22 cellular contexts compared by ENCODE assay signal in the genomic region with DNA sequence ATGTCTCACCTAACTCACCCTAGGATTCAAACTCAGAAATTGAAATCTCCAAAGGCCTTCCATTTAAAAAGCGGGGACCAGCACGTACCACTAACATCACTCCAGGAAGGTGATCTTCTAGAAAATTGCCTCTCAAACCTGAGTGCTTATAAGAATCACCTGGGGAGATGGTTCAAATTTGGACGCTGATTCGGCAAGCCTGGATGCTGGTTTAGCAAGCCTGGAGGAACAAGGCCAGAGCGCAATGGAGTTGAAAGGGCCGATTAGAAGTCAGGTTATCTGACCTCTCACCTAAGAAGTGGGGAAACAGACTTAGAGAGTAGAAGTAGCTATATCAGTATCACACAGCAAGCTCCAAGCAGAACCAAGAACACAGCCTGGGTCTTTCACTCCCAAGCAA.
DNase-seq lines count a peak whose midpoint lies in the region; ATAC-seq, FAIRE-seq and TF ChIP-seq lines count a peak whose summit lies in the region.
"Had no signal": no experiment of that assay in that cellular context is flagged by ENCODE, and none has a peak within 500 bp of the region (broad histone marks: within the 10 kb centered on the region; RNA-seq: fewer than 3 reads in every experiment).

No MANE protein-coding gene starts in this region.

- intact Hi-C loops in psoas muscle (cut with DNase I) = no loop called here
- intact Hi-C loops in activated T-helper 2 cell treated with anti-CD3 and anti-CD28 coated beads, Interferon-gamma antibody, Interleukin-2, Interleukin-4, amounts not matched to agents 10 μg/mL and 5 μg/mL and 100 μg/mL, durations not matched to agents 14 hours and 24 hours and 36 hours (cut with micrococcal nuclease) = no loop called here

- H3K27me3 ChIP-seq in GM23248 (replicated peaks; ENCODE audit: insufficient read depth) = no peaks in the 10 kb centered on the region
- no peaks in the 10 kb centered on the region for H3K27me3 ChIP-seq in fibroblast of lung (ENCODE audit: control insufficient read depth, insufficient read depth, low read length)
- H3K27me3 ChIP-seq in psoas muscle (ENCODE audit: insufficient read depth in 3 of 3, low read length in 2 of 3) = no peaks in the 10 kb centered on the region
- no peaks in the 10 kb centered on the region for H3K27me3 ChIP-seq in thoracic aorta (replicated peaks; ENCODE audit: insufficient read depth)
- H3K27me3 ChIP-seq: BLaER1 had no signal

- H3K4me2 ChIP-seq in GM23248 (ENCODE audit: unreplicated experiment) (peak overlapping the region; percentile 24), fibroblast of lung (ENCODE audit: extremely low read depth, insufficient read depth, low read length) (no peak overlapping the region)
- H3K4me2 ChIP-seq: BLaER1 had no signal

- no peak overlapping the region for H3K27ac Mint-ChIP-seq in activated T-helper 2 cell treated with anti-CD3 and anti-CD28 coated beads, Interferon-gamma antibody, Interleukin-2, Interleukin-4, amounts not matched to agents 10 μg/mL and 5 μg/mL and 100 μg/mL, durations not matched to agents 14 hours and 24 hours and 36 hours
- H3K27ac Mint-ChIP-seq: CD4-positive, alpha-beta memory T cell had no signal

- H3K27ac ChIP-seq in GM23248 (peak overlapping the region; percentile 36), fibroblast of lung (ENCODE audit: insufficient read depth, low read length) (peak overlapping the region; percentile 76), psoas muscle (peak overlapping the region; percentile 64), thoracic aorta (peak overlapping the region; percentile 46 to 61)
- H3K27ac ChIP-seq: BLaER1 had no signal

- no peak for ATAC-seq in psoas muscle
- no peak for ATAC-seq in thoracic aorta (ENCODE audit: insufficient number of reproducible peaks, low FRiP score, low read depth)
- ATAC-seq: PC-3 had no signal

- no peak for TF ChIP-seq POLR2A in H54 (IDR thresholded peaks at IDR 0.05; ENCODE audit: low read depth, low read length)

- H3K9me3 ChIP-seq in GM23248 (ENCODE audit: low read depth) (no peaks in the 10 kb centered on the region), fibroblast of lung (ENCODE audit: control insufficient read depth, insufficient read depth, low read depth, low read length) (no peaks in the 10 kb centered on the region), psoas muscle (no peaks in the 10 kb centered on the region), thoracic aorta (no peaks in the 10 kb centered on the region)
- H3K9me3 ChIP-seq: BLaER1 had no signal

- peaks cover 9% of the 10 kb centered on the region; the same call in 1 of the 2 replicates for H3K36me3 ChIP-seq in GM23248 (ENCODE audit: low read depth)
- H3K36me3 ChIP-seq in fibroblast of lung (ENCODE audit: control insufficient read depth, insufficient read depth, low read length) = no peaks in the 10 kb centered on the region
- peaks cover 0 to 5% of the 10 kb centered on the region in 2 donors for H3K36me3 ChIP-seq in psoas muscle (ENCODE audit: insufficient read depth in 1 of 2, low read depth in 1 of 2)
- peaks cover 23% of the 10 kb centered on the region for H3K36me3 ChIP-seq in thoracic aorta
- H3K36me3 ChIP-seq: BLaER1 had no signal

- TF ChIP-seq CTCF in fibroblast of lung (conservative IDR thresholded peaks at IDR 0.05 in 1 of 2, IDR thresholded peaks at IDR 0.05 in 1 of 2; ENCODE audit: low read depth in 1 of 2, low read length in 2 of 2) (no peak), psoas muscle (IDR thresholded peaks at IDR 0.05) (no peak), thoracic aorta (IDR thresholded peaks at IDR 0.05) (no peak)

- H3K27me3 Mint-ChIP-seq in activated T-helper 2 cell treated with anti-CD3 and anti-CD28 coated beads, Interferon-gamma antibody, Interleukin-2, Interleukin-4, amounts not matched to agents 10 μg/mL and 5 μg/mL and 100 μg/mL, durations not matched to agents 14 hours and 24 hours and 36 hours (ENCODE audit: low read depth) = no peaks in the 10 kb centered on the region
- H3K27me3 Mint-ChIP-seq: CD4-positive, alpha-beta memory T cell had no signal

- no peaks in the 10 kb centered on the region for H3K9me3 Mint-ChIP-seq in activated T-helper 2 cell treated with anti-CD3 and anti-CD28 coated beads, Interferon-gamma antibody, Interleukin-2, Interleukin-4, amounts not matched to agents 10 μg/mL and 5 μg/mL and 100 μg/mL, durations not matched to agents 14 hours and 24 hours and 36 hours

- 0 out of 2 replicates have a peak, but pooled peaks cover 3% of the 10 kb centered on the region for H3K9me2 ChIP-seq in GM23248 (ENCODE audit: insufficient read depth)

- 96% methylated on average over 6 of the region's 6 CpGs for WGBS in GM23248 (ENCODE audit: low coverage in 1 of 2, low lambda C conversion rate in 2 of 2, missing lambda C conversion rate in 2 of 2), 2 experiments
- WGBS in psoas muscle, 3 donors = 52 to 69% (median 63%) methylated on average over 6 of the region's 6 CpGs

- FAIRE-seq in H54 (lab: Jason Lieb, UNC) = no peak
- FAIRE-seq: GM12891, GM19239 had no signal

- peaks cover 4% of the 10 kb centered on the region for H3K4me1 Mint-ChIP-seq in activated T-helper 2 cell treated with anti-CD3 and anti-CD28 coated beads, Interferon-gamma antibody, Interleukin-2, Interleukin-4, amounts not matched to agents 10 μg/mL and 5 μg/mL and 100 μg/mL, durations not matched to agents 14 hours and 24 hours and 36 hours (ENCODE audit: low read depth)

- no peak overlapping the region for H2AFZ ChIP-seq in GM23248
- H2AFZ ChIP-seq in fibroblast of lung (ENCODE audit: low read length) = no peak overlapping the region

- H3K4me3 ChIP-seq in GM23248 = no peak overlapping the region
- H3K4me3 ChIP-seq in fibroblast of lung (replicated peaks in 1 of 4; ENCODE audit: control extremely low read depth in 1 of 4, insufficient read depth in 1 of 4, low read depth in 3 of 4, low read length in 4 of 4) = no peak overlapping the region
- no peak overlapping the region for H3K4me3 ChIP-seq in psoas muscle
- H3K4me3 ChIP-seq in thoracic aorta = no peak overlapping the region
- H3K4me3 ChIP-seq: BLaER1 had no signal

- H3K9ac ChIP-seq in GM23248 (no peak overlapping the region), fibroblast of lung (ENCODE audit: insufficient read depth, low read length) (no peak overlapping the region)
- H3K9ac ChIP-seq: BLaER1 had no signal

- H3F3A ChIP-seq in GM23248 (ENCODE audit: insufficient read depth) = peaks cover 47% of the 10 kb centered on the region

- no peaks in the 10 kb centered on the region for H3K36me3 Mint-ChIP-seq in activated T-helper 2 cell treated with anti-CD3 and anti-CD28 coated beads, Interferon-gamma antibody, Interleukin-2, Interleukin-4, amounts not matched to agents 10 μg/mL and 5 μg/mL and 100 μg/mL, durations not matched to agents 14 hours and 24 hours and 36 hours (ENCODE audit: low read depth)
- H3K36me3 Mint-ChIP-seq: CD4-positive, alpha-beta memory T cell had no signal

- no peak overlapping the region for H3K4me3 Mint-ChIP-seq in activated T-helper 2 cell treated with anti-CD3 and anti-CD28 coated beads, Interferon-gamma antibody, Interleukin-2, Interleukin-4, amounts not matched to agents 10 μg/mL and 5 μg/mL and 100 μg/mL, durations not matched to agents 14 hours and 24 hours and 36 hours (ENCODE audit: low read depth)
- H3K4me3 Mint-ChIP-seq: CD4-positive, alpha-beta memory T cell had no signal

- DNase-seq in GM23248 = no peak
- DNase-seq in fibroblast of lung (ENCODE audit: low read depth in 2 of 2) = no peak
- DNase-seq in psoas muscle = no peak
- no peak for DNase-seq in thoracic aorta (ENCODE audit: low spot score)
- no peak for DNase-seq in medulla oblongata (ENCODE audit: extremely low spot score)
- DNase-seq in activated T-helper 2 cell treated with anti-CD3 and anti-CD28 coated beads, Interferon-gamma antibody, Interleukin-2, Interleukin-4, amounts not matched to agents 10 μg/mL and 5 μg/mL and 100 μg/mL, durations not matched to agents 14 hours and 24 hours and 36 hours (ENCODE audit: low spot score) = no peak
- no peak for DNase-seq in H54 (ENCODE audit: insufficient read length, low spot score)
- no peak for DNase-seq in NCI-H446 (lab: John Stamatoyannopoulos, UW)
- DNase-seq: Calu3; CD4-positive, alpha-beta memory T cell; DMS53; NCI-H1105; NCI-H187; NCI-H2107; NCI-H524; NCI-H82; RPMI8226; SHP77 treated with DMSO at 0.1 percent for 48 hours had no signal

- H3K4me1 ChIP-seq in GM23248 (ENCODE audit: insufficient read depth) = peaks cover 34% of the 10 kb centered on the region
- H3K4me1 ChIP-seq in fibroblast of lung (ENCODE audit: control insufficient read depth, extremely low read depth, insufficient read depth, low read length) = peaks cover 22% of the 10 kb centered on the region
- peaks cover 43% of the 10 kb centered on the region for H3K4me1 ChIP-seq in psoas muscle
- H3K4me1 ChIP-seq in thoracic aorta (ENCODE audit: control insufficient read depth in 1 of 2, low read depth in 2 of 2) = peaks cover 16 to 52% of the 10 kb centered on the region in 2 donors

- H4K20me1 ChIP-seq in GM23248 (ENCODE audit: insufficient read depth) (no peaks in the 10 kb centered on the region), fibroblast of lung (ENCODE audit: control insufficient read depth, extremely low read depth, insufficient read depth, low read length) (no peaks in the 10 kb centered on the region)
- H4K20me1 ChIP-seq: BLaER1 had no signal

- in situ Hi-C loops in GM23248 (cut with MboI) = no loop called here

- H3K79me2 ChIP-seq in GM23248 (ENCODE audit: insufficient read depth) (no peaks in the 10 kb centered on the region), fibroblast of lung (ENCODE audit: control insufficient read depth, insufficient read depth, low read length) (no peaks in the 10 kb centered on the region)
